In genomic region chr12:6468283-6468575, GRCh38 we compare ENCODE assay signal across 1 cellular context.
TF ChIP-seq lines count a peak whose summit lies in the region.

No MANE protein-coding gene starts in this region.

TF ChIP-seq in GM12878, 131 proteins besides CTCF, POLR2A, EP300 and RAD21:
- no peak for TF ChIP-seq RELB (IDR thresholded peaks at IDR 0.05; ENCODE audit: low read depth)
- TF ChIP-seq HDAC6 (IDR thresholded peaks at IDR 0.05; ENCODE audit: unreplicated experiment): no peak
- TF ChIP-seq SMC3 (IDR thresholded peaks at IDR 0.05; ENCODE audit: borderline replicate concordance, low read length): no peak
- no peak for TF ChIP-seq ESRRA (IDR thresholded peaks at IDR 0.05; ENCODE audit: low read length)
TF ChIP-seq in GM12878: peak in this region for 0.
